1 cellular context compared by ENCODE assay signal in genomic region chr3:23810342-23811116, GRCh38.
TF ChIP-seq lines count a peak whose summit lies in the region.

No MANE protein-coding gene starts in this region.

TF ChIP-seq in HepG2, 621 proteins besides CTCF, POLR2A, EP300 and RAD21 (continued from another document and continues in another):
- peak; percentile 60 for TF ChIP-seq MYC (CRISPR knock-in tag; IDR thresholded peaks at IDR 0.05; ENCODE audit: borderline replicate concordance)
- no peak for TF ChIP-seq ZNF274 (CRISPR knock-in tag; IDR thresholded peaks at IDR 0.05)
- no peak for TF ChIP-seq SIX1 (CRISPR knock-in tag; IDR thresholded peaks at IDR 0.05; ENCODE audit: borderline replicate concordance)
- TF ChIP-seq KMT2B (CRISPR knock-in tag; IDR thresholded peaks at IDR 0.05) = peak; percentile 49
- TF ChIP-seq SMARCE1 (IDR thresholded peaks at IDR 0.05; ENCODE audit: borderline replicate concordance) = no peak
- TF ChIP-seq ZNF816 (CRISPR knock-in tag; IDR thresholded peaks at IDR 0.05; ENCODE audit: borderline replicate concordance) = no peak; the same call in 1 of the 2 replicates
- TF ChIP-seq ZNF530 (CRISPR knock-in tag; IDR thresholded peaks at IDR 0.05; ENCODE audit: low read depth) = no peak
- 0 out of 2 replicates have a peak, but pooled peaks have one; percentile 53 for TF ChIP-seq ZNF501 (CRISPR knock-in tag; IDR thresholded peaks at IDR 0.05)
- TF ChIP-seq BORCS8-MEF2B (CRISPR knock-in tag; IDR thresholded peaks at IDR 0.05) = 0 out of 2 replicates have a peak, but pooled peaks have one; percentile 16
- no peak for TF ChIP-seq ZBTB7A (CRISPR knock-in tag; IDR thresholded peaks at IDR 0.05)
- TF ChIP-seq ESRRA (CRISPR knock-in tag; IDR thresholded peaks at IDR 0.05; ENCODE audit: low read depth) = no peak
- no peak for TF ChIP-seq ZBTB4 (CRISPR knock-in tag; IDR thresholded peaks at IDR 0.05; ENCODE audit: borderline replicate concordance)
- TF ChIP-seq ZNF761 (CRISPR knock-in tag; conservative IDR thresholded peaks at IDR 0.05) = no peak
- TF ChIP-seq HIC2 (CRISPR knock-in tag; IDR thresholded peaks at IDR 0.05; ENCODE audit: low read depth) = peak; percentile 70; the same call in 1 of the 2 replicates
- TF ChIP-seq ZBTB7B (CRISPR knock-in tag; IDR thresholded peaks at IDR 0.05) = peak; percentile 47
- peak; percentile 25; the same call in 1 of the 2 replicates for TF ChIP-seq ETV5 (CRISPR knock-in tag; IDR thresholded peaks at IDR 0.05; ENCODE audit: borderline replicate concordance)
- no peak for TF ChIP-seq HNRNPH1 (optimal IDR thresholded peaks at IDR 0.05; ENCODE audit: low read depth, low read length)
- TF ChIP-seq PREB (CRISPR knock-in tag; IDR thresholded peaks at IDR 0.05) = no peak
- TF ChIP-seq NFYC (CRISPR knock-in tag; IDR thresholded peaks at IDR 0.05) = no peak
- no peak; the same call in 1 of the 2 replicates for TF ChIP-seq ZNF441 (CRISPR knock-in tag; IDR thresholded peaks at IDR 0.05; ENCODE audit: borderline replicate concordance)
- TF ChIP-seq CREM (IDR thresholded peaks at IDR 0.05) = no peak
- no peak for TF ChIP-seq CREM (CRISPR knock-in tag; IDR thresholded peaks at IDR 0.05)
- TF ChIP-seq ZFY (CRISPR knock-in tag; IDR thresholded peaks at IDR 0.05) = peak; percentile 75
- TF ChIP-seq ZHX2 (IDR thresholded peaks at IDR 0.05; ENCODE audit: low read depth) = no peak
- TF ChIP-seq ZHX2 (CRISPR knock-in tag; IDR thresholded peaks at IDR 0.05; ENCODE audit: borderline replicate concordance) = no peak
- TF ChIP-seq ZBTB42 (CRISPR knock-in tag; IDR thresholded peaks at IDR 0.05) = peak; percentile 52; the same call in 1 of the 2 replicates
- no peak for TF ChIP-seq ZNF639 (CRISPR knock-in tag; conservative IDR thresholded peaks at IDR 0.05)
- TF ChIP-seq ZNF292 (CRISPR knock-in tag; IDR thresholded peaks at IDR 0.05; ENCODE audit: borderline replicate concordance, low read depth) = 0 out of 2 replicates have a peak, but pooled peaks have one; percentile 21
- 0 out of 2 replicates have a peak, but pooled peaks have one; percentile 25 for TF ChIP-seq PRDM4 (CRISPR knock-in tag; IDR thresholded peaks at IDR 0.05; ENCODE audit: borderline replicate concordance)
- TF ChIP-seq ASH2L (IDR thresholded peaks at IDR 0.05; ENCODE audit: insufficient read length, low read depth, low read length) = peak; percentile 82
- peak; percentile 51; the same call in 1 of the 2 replicates for TF ChIP-seq KMT2A (CRISPR knock-in tag; IDR thresholded peaks at IDR 0.05)
- peak; percentile 25; the same call in 1 of the 2 replicates for TF ChIP-seq ZBTB2 (CRISPR knock-in tag; IDR thresholded peaks at IDR 0.05; ENCODE audit: low read depth)
- peak; percentile 56; the same call in 1 of the 2 replicates for TF ChIP-seq TOPORS (CRISPR knock-in tag; IDR thresholded peaks at IDR 0.05)
- TF ChIP-seq FUBP1 (CRISPR knock-in tag; IDR thresholded peaks at IDR 0.05; ENCODE audit: borderline replicate concordance) = no peak
- no peak for TF ChIP-seq TCF7L2 (IDR thresholded peaks at IDR 0.05; ENCODE audit: low read depth, low read length)
- no peak for TF ChIP-seq MXD3 (CRISPR knock-in tag; IDR thresholded peaks at IDR 0.05)
